11 cellular contexts compared by ENCODE assay signal in genomic region chr4:12211636-12212035, GRCh38.
"Had no signal": no experiment of that assay in that cellular context is flagged by ENCODE, and none has a peak within 500 bp of the region (broad histone marks: within the 10 kb centered on the region; RNA-seq: fewer than 3 reads in every experiment).

No MANE protein-coding gene starts in this region.

- H3K4me2 ChIP-seq: GM23338, KMS-11 had no signal

- H3K36me3 ChIP-seq: HAP-1 had no signal

- ATAC-seq: GM23338, HCT116 had no signal

- H3K4me3 ChIP-seq: GM23338, HAP-1 had no signal

- H3K9me3 ChIP-seq: HAP-1 had no signal

- DNase-seq: H7, HFFc6, Karpas-422, KBM-7 had no signal

- H2AFZ ChIP-seq: GM23338 had no signal

- H3K27ac ChIP-seq: HL-60, KMS-11 had no signal

- H3K4me1 ChIP-seq: HAP-1 had no signal

- FAIRE-seq: H1, HTR-8/SVneo had no signal

- H3K9ac ChIP-seq: KMS-11 had no signal
